1 cellular context compared by ENCODE assay signal in genomic region chr7:142853739-142854504, GRCh38.
TF ChIP-seq lines count a peak whose summit lies in the region.

No MANE protein-coding gene starts in this region.

TF ChIP-seq in K562, 482 proteins besides CTCF, POLR2A, EP300 and RAD21 (continued from another document and continues in another):
- TF ChIP-seq PRPF4 (IDR thresholded peaks at IDR 0.05; ENCODE audit: insufficient read depth, low read depth, low read length, poor library complexity, severe bottlenecking) (no peak), THRAP3 (IDR thresholded peaks at IDR 0.05; ENCODE audit: borderline replicate concordance) (no peak), ZNF668 (CRISPR knock-in tag; IDR thresholded peaks at IDR 0.05) (no peak), OTX1 (CRISPR knock-in tag; IDR thresholded peaks at IDR 0.05) (no peak), TEAD4 (IDR thresholded peaks at IDR 0.05; ENCODE audit: low read length) (no peak), TEAD4 (CRISPR knock-in tag; IDR thresholded peaks at IDR 0.05; ENCODE audit: borderline replicate concordance) (no peak), EHMT2 (IDR thresholded peaks at IDR 0.05) (no peak), HMGXB4 (CRISPR knock-in tag; IDR thresholded peaks at IDR 0.05) (no peak), CREB1 (IDR thresholded peaks at IDR 0.05) (no peak), CREB1 (CRISPR knock-in tag; IDR thresholded peaks at IDR 0.05) (no peak), ZNF408 (CRISPR knock-in tag; IDR thresholded peaks at IDR 0.05; ENCODE audit: low read depth) (no peak), KAT2B (IDR thresholded peaks at IDR 0.05; ENCODE audit: low read depth, low read length) (no peak), SIRT6 (IDR thresholded peaks at IDR 0.05; ENCODE audit: low read depth, low read length) (no peak), SREBF1 (IDR thresholded peaks at IDR 0.05; ENCODE audit: borderline replicate concordance, low read depth, low read length) (no peak), ZNF583 (CRISPR knock-in tag; IDR thresholded peaks at IDR 0.05) (no peak; the same call in 1 of the 2 replicates), ZNF134 (CRISPR knock-in tag; conservative IDR thresholded peaks at IDR 0.05) (no peak), MTA3 (IDR thresholded peaks at IDR 0.05; ENCODE audit: borderline replicate concordance) (peak; percentile 41; the same call in 1 of the 2 replicates), ZNF551 (CRISPR knock-in tag; IDR thresholded peaks at IDR 0.05) (no peak), E2F3 (CRISPR knock-in tag; IDR thresholded peaks at IDR 0.05) (peak; percentile 65; the same call in 1 of the 2 replicates), ZBTB9 (CRISPR knock-in tag; IDR thresholded peaks at IDR 0.05) (0 out of 2 replicates have a peak, but pooled peaks have one; percentile 47), HNRNPL (IDR thresholded peaks at IDR 0.05; ENCODE audit: low read depth, low read length) (no peak), RBM22 (IDR thresholded peaks at IDR 0.05; ENCODE audit: low read depth, low read length, poor library complexity, severe bottlenecking) (no peak), ZNF253 (CRISPR knock-in tag; conservative IDR thresholded peaks at IDR 0.05) (no peak), FOXJ3 (CRISPR knock-in tag; IDR thresholded peaks at IDR 0.05) (no peak), SPI1 (IDR thresholded peaks at IDR 0.05; ENCODE audit: borderline replicate concordance, low read depth, low read length) (peak; percentile 98), ZNF146 (CRISPR knock-in tag; IDR thresholded peaks at IDR 0.05; ENCODE audit: unreplicated experiment) (no peak), TBL1XR1 (IDR thresholded peaks at IDR 0.05; ENCODE audit: low read length in 2 of 2) (no peak), ZKSCAN3 (CRISPR knock-in tag; IDR thresholded peaks at IDR 0.05) (no peak), PRDM10 (IDR thresholded peaks at IDR 0.05; ENCODE audit: partially characterized antibody) (no peak), SIX5 (IDR thresholded peaks at IDR 0.05; ENCODE audit: borderline replicate concordance in 1 of 2, insufficient read depth in 1 of 2, low read depth in 1 of 2, low read length in 2 of 2) (no peak), POLR2G (IDR thresholded peaks at IDR 0.05; ENCODE audit: low read depth, low read length) (no peak), ZKSCAN1 (IDR thresholded peaks at IDR 0.05; ENCODE audit: low read depth, low read length) (no peak), NONO (IDR thresholded peaks at IDR 0.05; ENCODE audit: low read depth in 2 of 2, low read length in 1 of 2) (no peak), KLF13 (tag; IDR thresholded peaks at IDR 0.05; ENCODE audit: borderline replicate concordance, low read depth) (no peak), ZNF280A (IDR thresholded peaks at IDR 0.05; ENCODE audit: low read depth, partially characterized antibody) (no peak), ZNF24 (IDR thresholded peaks at IDR 0.05) (no peak), MLX (CRISPR knock-in tag; conservative IDR thresholded peaks at IDR 0.05) (no peak), ETV6 (IDR thresholded peaks at IDR 0.05; ENCODE audit: borderline replicate concordance in 1 of 2, low read depth in 2 of 2, low read length in 1 of 2) (no peak), ETV6 (CRISPR knock-in tag; IDR thresholded peaks at IDR 0.05; ENCODE audit: borderline replicate concordance) (no peak), FOXP4 (CRISPR knock-in tag; IDR thresholded peaks at IDR 0.05; ENCODE audit: borderline replicate concordance) (peak; percentile 77; the same call in 1 of the 2 replicates), RUNX1 (IDR thresholded peaks at IDR 0.05; ENCODE audit: low read depth) (no peak), ZNF592 (IDR thresholded peaks at IDR 0.05) (no peak), HOXB6 (CRISPR knock-in tag; IDR thresholded peaks at IDR 0.05; ENCODE audit: borderline replicate concordance) (no peak)
- TF ChIP-seq, protein P1, sequence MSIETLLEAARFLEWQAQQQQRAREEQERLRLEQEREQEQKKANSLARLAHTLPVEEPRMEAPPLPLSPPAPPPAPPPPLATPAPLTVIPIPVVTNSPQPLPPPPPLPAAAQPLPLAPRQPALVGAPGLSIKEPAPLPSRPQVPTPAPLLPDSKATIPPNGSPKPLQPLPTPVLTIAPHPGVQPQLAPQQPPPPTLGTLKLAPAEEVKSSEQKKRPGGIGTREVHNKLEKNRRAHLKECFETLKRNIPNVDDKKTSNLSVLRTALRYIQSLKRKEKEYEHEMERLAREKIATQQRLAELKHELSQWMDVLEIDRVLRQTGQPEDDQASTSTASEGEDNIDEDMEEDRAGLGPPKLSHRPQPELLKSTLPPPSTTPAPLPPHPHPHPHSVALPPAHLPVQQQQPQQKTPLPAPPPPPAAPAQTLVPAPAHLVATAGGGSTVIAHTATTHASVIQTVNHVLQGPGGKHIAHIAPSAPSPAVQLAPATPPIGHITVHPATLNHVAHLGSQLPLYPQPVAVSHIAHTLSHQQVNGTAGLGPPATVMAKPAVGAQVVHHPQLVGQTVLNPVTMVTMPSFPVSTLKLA (conservative IDR thresholded peaks at IDR 0.05), result 0 out of 4 replicates have a peak, but pooled peaks of 1 of the 2 experiments have one; percentile 19
- TF ChIP-seq, protein P2, sequence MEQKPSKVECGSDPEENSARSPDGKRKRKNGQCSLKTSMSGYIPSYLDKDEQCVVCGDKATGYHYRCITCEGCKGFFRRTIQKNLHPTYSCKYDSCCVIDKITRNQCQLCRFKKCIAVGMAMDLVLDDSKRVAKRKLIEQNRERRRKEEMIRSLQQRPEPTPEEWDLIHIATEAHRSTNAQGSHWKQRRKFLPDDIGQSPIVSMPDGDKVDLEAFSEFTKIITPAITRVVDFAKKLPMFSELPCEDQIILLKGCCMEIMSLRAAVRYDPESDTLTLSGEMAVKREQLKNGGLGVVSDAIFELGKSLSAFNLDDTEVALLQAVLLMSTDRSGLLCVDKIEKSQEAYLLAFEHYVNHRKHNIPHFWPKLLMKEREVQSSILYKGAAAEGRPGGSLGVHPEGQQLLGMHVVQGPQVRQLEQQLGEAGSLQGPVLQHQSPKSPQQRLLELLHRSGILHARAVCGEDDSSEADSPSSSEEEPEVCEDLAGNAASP (IDR thresholded peaks at IDR 0.05), result no peak
- TF ChIP-seq, protein P3, sequence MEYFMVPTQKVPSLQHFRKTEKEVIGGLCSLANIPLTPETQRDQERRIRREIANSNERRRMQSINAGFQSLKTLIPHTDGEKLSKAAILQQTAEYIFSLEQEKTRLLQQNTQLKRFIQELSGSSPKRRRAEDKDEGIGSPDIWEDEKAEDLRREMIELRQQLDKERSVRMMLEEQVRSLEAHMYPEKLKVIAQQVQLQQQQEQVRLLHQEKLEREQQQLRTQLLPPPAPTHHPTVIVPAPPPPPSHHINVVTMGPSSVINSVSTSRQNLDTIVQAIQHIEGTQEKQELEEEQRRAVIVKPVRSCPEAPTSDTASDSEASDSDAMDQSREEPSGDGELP (CRISPR knock-in tag; IDR thresholded peaks at IDR 0.05; ENCODE audit: borderline replicate concordance), result peak; percentile 92
